12 cellular contexts compared by ENCODE assay signal in the genomic region with DNA sequence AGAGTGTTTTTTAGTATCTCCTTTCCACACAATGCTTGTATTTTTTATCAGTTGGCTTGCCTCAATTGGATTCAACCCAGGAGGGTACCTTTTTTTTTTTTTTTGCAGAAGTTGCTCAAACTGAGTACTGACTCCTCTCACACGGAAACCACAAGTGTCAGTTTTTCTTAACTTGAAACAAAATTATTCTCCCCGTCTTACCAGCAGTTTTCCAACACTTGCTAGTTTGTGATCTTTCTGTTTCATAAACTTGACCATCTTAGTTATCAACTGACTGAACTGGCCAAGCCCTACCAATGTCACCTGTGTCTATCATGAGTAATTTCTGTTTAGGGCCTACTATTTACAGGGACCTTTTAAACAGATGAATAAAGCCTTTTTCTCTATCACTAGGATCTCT. TPM values are rescaled to one million over a fixed set of nuclear protein-coding genes. Genes with fewer than 3 reads are reported as not detected.
DNase-seq lines count a peak whose midpoint lies in the region; ATAC-seq and TF ChIP-seq lines count a peak whose summit lies in the region.
"Had no signal": no experiment of that assay in that cellular context is flagged by ENCODE, and none has a peak within 500 bp of the region (broad histone marks: within the 10 kb centered on the region; RNA-seq: fewer than 3 reads in every experiment).

No MANE protein-coding gene starts in this region.

- H3K36me3 ChIP-seq in neutrophil (no peaks in the 10 kb centered on the region), lower lobe of right lung (no peaks in the 10 kb centered on the region)

- DNase-seq in SIG-M5 treated with dmso at 0.1 percent for 504 hours (lab: John Stamatoyannopoulos, UW; ENCODE audit: unreplicated experiment) (peak; percentile 74), SIG-M5 (lab: John Stamatoyannopoulos, UW) (no peak), Kasumi-1 (lab: John Stamatoyannopoulos, UW) (peak; percentile 73 to 80), NCI-H774 (lab: John Stamatoyannopoulos, UW) (no peak), lower lobe of right lung (no peak)
- DNase-seq: activated CD4-positive, alpha-beta T cell treated with anti-CD3 and anti-CD28 coated beads for 4 hours; NCI-H2081 treated with DMSO at 0.1 percent for 48 hours; right cardiac atrium had no signal

- no peak for TF ChIP-seq CTCF in neutrophil (IDR thresholded peaks at IDR 0.05)
- TF ChIP-seq CTCF in lower lobe of right lung (IDR thresholded peaks at IDR 0.05), result no peak

- H3K9me3 ChIP-seq in neutrophil, result no peaks in the 10 kb centered on the region
- H3K9me3 ChIP-seq in lower lobe of right lung, result no peaks in the 10 kb centered on the region

- intact Hi-C loops in lower lobe of right lung (cut with DNase I), result no loop called here

- H3K4me1 ChIP-seq in neutrophil (ENCODE audit: control insufficient read depth in 1 of 2, insufficient read depth in 1 of 2, low read depth in 1 of 2, low read length in 1 of 2), result peaks cover 17 to 32% of the 10 kb centered on the region in 2 experiments
- H3K4me1 ChIP-seq in lower lobe of right lung, result peaks cover 18% of the 10 kb centered on the region

- peak; percentile 61 for ATAC-seq in HG02642 (IDR thresholded peaks at IDR 0.05; ENCODE audit: poor library complexity, unreplicated experiment)
- ATAC-seq in esophagus mucosa, result no peak
- ATAC-seq in lower lobe of right lung, result no peak
- ATAC-seq: right cardiac atrium had no signal

- H3K27me3 ChIP-seq in neutrophil (no peaks in the 10 kb centered on the region), lower lobe of right lung (ENCODE audit: low read depth) (no peaks in the 10 kb centered on the region)

- no peak overlapping the region for H3K4me3 ChIP-seq in neutrophil (ENCODE audit: low read depth in 1 of 2, low read length in 1 of 2)
- no peak overlapping the region for H3K4me3 ChIP-seq in lower lobe of right lung

- H3K27ac ChIP-seq in neutrophil, result peak overlapping the region; percentile 71
- no peak overlapping the region for H3K27ac ChIP-seq in lower lobe of right lung
- H3K27ac ChIP-seq: 22Rv1 had no signal

RNA-seq across cellular contexts. Expression of a gene that starts 34.1 kb away (rescaled TPM):
- total RNA-seq in esophagus mucosa, result 35.1 TPM
- 64.0 TPM for total RNA-seq in lower lobe of right lung

Comparison
In these comparisons a context has a peak if more than half of its experiments do, and no peak if none do; other contexts are left out.
1. DNase-seq: peak in SIG-M5 treated with dmso at 0.1 percent for 504 hours (single experiment) and Kasumi-1 (2 of 2); none in SIG-M5 (single experiment), NCI-H774 (single experiment) and lower lobe of right lung (single experiment).